ENCODE assay signal across 17 cellular contexts in genomic region chr12:26188132-26188531, GRCh38. TPM values are rescaled to one million over a fixed set of nuclear protein-coding genes. Genes with fewer than 3 reads are reported as not detected.
A peak's percentile ranks its signal among the peaks of the same experiment; 100 is the strongest.
DNase-seq lines count a peak whose midpoint lies in the region; ATAC-seq, FAIRE-seq and TF ChIP-seq lines count a peak whose summit lies in the region.
"Had no signal": no experiment of that assay in that cellular context is flagged by ENCODE, and none has a peak within 500 bp of the region (broad histone marks: within the 10 kb centered on the region; RNA-seq: fewer than 3 reads in every experiment).

No MANE protein-coding gene starts in this region.

- ATAC-seq in HepG2 (no peak), right lobe of liver (no peak), SK-N-SH treated with all-trans-retinoic acid at 6 μM for 48 hours (peak; percentile 91), gastroesophageal sphincter (no peak), GM21723 (IDR thresholded peaks at IDR 0.05; ENCODE audit: unreplicated experiment) (no peak)
- ATAC-seq: heart left ventricle; natural killer cell treated with Interleukin-12 subunit alpha and Interleukin-12 subunit beta and Interleukin-15 and Interleukin-18, amount 100 ng/mL, for 72 hours had no signal

- no peak overlapping the region for H3K4me2 ChIP-seq in HepG2 (ENCODE audit: low read depth, low read length)

- no peak overlapping the region for H2AFZ ChIP-seq in HepG2 (ENCODE audit: low read length)

- POLR2A ChIA-PET in HepG2 (lab: Yijun Ruan, JAX): no interaction called here

- no peaks in the 10 kb centered on the region for H3K9me3 ChIP-seq in HepG2 (ENCODE audit: low read length)
- no peaks in the 10 kb centered on the region for H3K9me3 ChIP-seq in right lobe of liver
- no peaks in the 10 kb centered on the region for H3K9me3 ChIP-seq in gastroesophageal sphincter
- H3K9me3 ChIP-seq: left ventricle myocardium inferior had no signal

- H3K79me2 ChIP-seq in HepG2 (ENCODE audit: insufficient read depth, low read length): no peaks in the 10 kb centered on the region

- TF ChIP-seq EP300 in HepG2 (IDR thresholded peaks at IDR 0.05; ENCODE audit: low read depth in 2 of 2, low read length in 2 of 2) (no peak), HepG2 (CRISPR knock-in tag; IDR thresholded peaks at IDR 0.05; ENCODE audit: borderline replicate concordance) (no peak), gastroesophageal sphincter (IDR thresholded peaks at IDR 0.05) (no peak)

- H3K4me3 ChIP-seq in HepG2 (replicated peaks in 1 of 3; ENCODE audit: insufficient read depth in 1 of 3, low read depth in 2 of 3, low read length in 3 of 3) (no peak overlapping the region), right lobe of liver (no peak overlapping the region), fibroblast of the aortic adventitia (ENCODE audit: low read depth, low read length) (no peak overlapping the region), gastroesophageal sphincter (no peak overlapping the region)
- H3K4me3 ChIP-seq: coronary artery, heart left ventricle, left ventricle myocardium inferior had no signal

- intact Hi-C loops in HepG2 (cut with micrococcal nuclease; ENCODE audit: unreplicated experiment) (no loop called here), right lobe of liver (cut with DNase I) (no loop called here), cardiac septum (cut with DNase I) (no loop called here)

- TF ChIP-seq RAD21 in HepG2 (CRISPR knock-in tag; IDR thresholded peaks at IDR 0.05): no peak

- no peak for TF ChIP-seq POLR2A in HepG2 (IDR thresholded peaks at IDR 0.05; ENCODE audit: insufficient read depth in 1 of 2, low read depth in 2 of 2, low read length in 2 of 2)
- no peak for TF ChIP-seq POLR2A in right lobe of liver (IDR thresholded peaks at IDR 0.05)
- TF ChIP-seq POLR2A in gastroesophageal sphincter (IDR thresholded peaks at IDR 0.05): no peak

- 0% methylated on average over 1 of the region's 1 CpG for WGBS in HepG2 (ENCODE audit: low lambda C conversion rate)
- 10% methylated on average over 1 of the region's 1 CpG for WGBS in right lobe of liver (ENCODE audit: insufficient coverage, low coverage, low lambda C conversion rate, missing lambda C conversion rate)
- 0 to 8% methylated on average over 1 of the region's 1 CpG for WGBS in gastroesophageal sphincter (ENCODE audit: low coverage in 1 of 2), 2 donors

- BruUV-seq in HepG2 (replicated peaks; lab: Mats Ljungman, UMichigan): no TSS peak

- H3K9me3 Mint-ChIP-seq in immature natural killer cell: peaks cover 0 to 1% (median 0%) of the 10 kb centered on the region in 6 donors
- H3K9me3 Mint-ChIP-seq: activated CD4-positive, alpha-beta T cell treated with anti-CD3 and anti-CD28 coated beads, Interleukin-2, amount 10 ng/mL, durations not matched to agents 24 days and 14 days; natural killer cell treated with Interleukin-12 subunit alpha and Interleukin-12 subunit beta and Interleukin-15 and Interleukin-18, amount 100 ng/mL, for 72 hours had no signal

- H3K4me3 Mint-ChIP-seq in immature natural killer cell: no peak overlapping the region
- H3K4me3 Mint-ChIP-seq: activated CD4-positive, alpha-beta T cell treated with anti-CD3 and anti-CD28 coated beads, Interleukin-2, amount 10 ng/mL, durations not matched to agents 24 days and 14 days; B cell; natural killer cell treated with Interleukin-12 subunit alpha and Interleukin-12 subunit beta and Interleukin-15 and Interleukin-18, amount 100 ng/mL, for 72 hours had no signal

- no peak overlapping the region for H3K27ac Mint-ChIP-seq in immature natural killer cell
- H3K27ac Mint-ChIP-seq: activated CD4-positive, alpha-beta T cell treated with anti-CD3 and anti-CD28 coated beads, Interleukin-2, amount 10 ng/mL, durations not matched to agents 24 days and 14 days; B cell; natural killer cell treated with Interleukin-12 subunit alpha and Interleukin-12 subunit beta and Interleukin-15 and Interleukin-18, amount 100 ng/mL, for 72 hours had no signal

- H3K27me3 ChIP-seq in HepG2 (ENCODE audit: control insufficient read depth in 1 of 2, insufficient read depth in 2 of 2, low read length in 2 of 2) (peaks cover 0 to 10% of the 10 kb centered on the region in 2 experiments; a peak in 3 of 5 replicates), right lobe of liver (no peaks in the 10 kb centered on the region), gastroesophageal sphincter (no peaks in the 10 kb centered on the region)

- H3K27me3 Mint-ChIP-seq in immature natural killer cell (ENCODE audit: low read depth in 3 of 3): peaks cover 3 to 9% (median 4%) of the 10 kb centered on the region in 3 donors
- H3K27me3 Mint-ChIP-seq: B cell had no signal

- no peaks in the 10 kb centered on the region for H3K36me3 Mint-ChIP-seq in immature natural killer cell
- H3K36me3 Mint-ChIP-seq: natural killer cell treated with Interleukin-12 subunit alpha and Interleukin-12 subunit beta and Interleukin-15 and Interleukin-18, amount 100 ng/mL, for 72 hours had no signal

- DNase-seq in HepG2 (ENCODE audit: low spot score) (no peak), right lobe of liver (no peak), fibroblast of the aortic adventitia (ENCODE audit: low read depth) (peak; percentile 77), cardiac septum (ENCODE audit: low spot score) (no peak), immature natural killer cell (no peak)
- DNase-seq: activated CD4-positive, alpha-beta T cell treated with anti-CD3 and anti-CD28 coated beads, Interleukin-2, amount 10 ng/mL, durations not matched to agents 24 days and 14 days; activated effector memory CD4-positive, alpha-beta T cell treated with Interleukin-2 at 50 U/mL for 16 hours; heart left ventricle; left ventricle myocardium inferior; T-helper 1 cell had no signal

- H3K4me1 ChIP-seq in HepG2 (ENCODE audit: insufficient read depth, low read length): no peaks in the 10 kb centered on the region
- H3K4me1 ChIP-seq in right lobe of liver: no peaks in the 10 kb centered on the region
- H3K4me1 ChIP-seq in gastroesophageal sphincter: peaks cover 0 to 6% (median 0%) of the 10 kb centered on the region in 3 donors
- H3K4me1 ChIP-seq: left ventricle myocardium inferior had no signal

- H3K36me3 ChIP-seq in HepG2 (replicated peaks in 1 of 2; ENCODE audit: control insufficient read depth in 1 of 2, insufficient read depth in 2 of 2, low read length in 2 of 2): no peaks in the 10 kb centered on the region
- no peaks in the 10 kb centered on the region for H3K36me3 ChIP-seq in right lobe of liver
- no peaks in the 10 kb centered on the region for H3K36me3 ChIP-seq in gastroesophageal sphincter
- H3K36me3 ChIP-seq: heart left ventricle, left ventricle myocardium inferior had no signal

- no peaks in the 10 kb centered on the region for H3K4me1 Mint-ChIP-seq in immature natural killer cell
- H3K4me1 Mint-ChIP-seq: activated CD4-positive, alpha-beta T cell treated with anti-CD3 and anti-CD28 coated beads, Interleukin-2, amount 10 ng/mL, durations not matched to agents 24 days and 14 days had no signal

- no peak overlapping the region for H3K9ac ChIP-seq in HepG2 (ENCODE audit: insufficient read depth, low read depth, low read length)

- CTCF ChIA-PET in HepG2 (lab: Yijun Ruan, JAX; ENCODE audit: low intra/inter-chr PET ratio, low total read pairs): no interaction called here

- TF ChIP-seq CTCF in HepG2 (CRISPR knock-in tag; IDR thresholded peaks at IDR 0.05): no peak
- TF ChIP-seq CTCF in right lobe of liver (IDR thresholded peaks at IDR 0.05): no peak
- no peak for TF ChIP-seq CTCF in fibroblast of the aortic adventitia (IDR thresholded peaks at IDR 0.05; ENCODE audit: insufficient read depth, low read length)
- no peak for TF ChIP-seq CTCF in gastroesophageal sphincter (IDR thresholded peaks at IDR 0.05)

- FAIRE-seq in HepG2 (lab: Jason Lieb, UNC): no peak

- H3K27ac ChIP-seq in HepG2 (ENCODE audit: extremely low read length, insufficient read depth, low read length): no peak overlapping the region
- no peak overlapping the region for H3K27ac ChIP-seq in right lobe of liver
- no peak overlapping the region for H3K27ac ChIP-seq in gastroesophageal sphincter
- H3K27ac ChIP-seq: coronary artery, heart left ventricle, left ventricle myocardium inferior had no signal

- H4K20me1 ChIP-seq in HepG2 (ENCODE audit: insufficient read depth, low read length): no peaks in the 10 kb centered on the region

- in situ Hi-C loops in HepG2 (cut with HindIII; ENCODE audit: extremely low pct_ligation_motif_present, low pct_unique_long_range_greater_than_20kb): no loop called here

TF ChIP-seq in HepG2, 621 proteins besides CTCF, POLR2A, EP300 and RAD21:
- TF ChIP-seq NFE2L2 (IDR thresholded peaks at IDR 0.05; ENCODE audit: low read length): peak; percentile 67
- no peak for TF ChIP-seq DMAP1 (CRISPR knock-in tag; IDR thresholded peaks at IDR 0.05)

TF ChIP-seq in SK-N-SH treated with all-trans-retinoic acid at 6 μM for 48 hours, 23 proteins besides CTCF, POLR2A, EP300 and RAD21 (continues in another document):
- TF ChIP-seq CSDC2 (CRISPR knock-in tag; IDR thresholded peaks at IDR 0.05): no peak
- TF ChIP-seq GLIS3 (CRISPR knock-in tag; IDR thresholded peaks at IDR 0.05): no peak

RNA-seq across cellular contexts. Expression of gene SSPN, which starts 7.2 kb away (rescaled TPM):
- total RNA-seq in HepG2 (2016; rRNA removed; fragmentation: Illumina TruSeq; extraction: Trizol): not detected in 2 replicates
- not detected in 2 replicates for total RNA-seq in HepG2 (2016; cell fraction: cytosol; rRNA removed; fragmentation: Illumina TruSeq; extraction: Trizol; ENCODE audit: low read depth)
- total RNA-seq in HepG2 (2016; cell fraction: insoluble cytoplasmic fraction; rRNA removed; fragmentation: Illumina TruSeq; extraction: Trizol): not detected in 2 replicates
- not detected in 2 replicates for total RNA-seq in HepG2 (2016; cell fraction: membrane; rRNA removed; fragmentation: Illumina TruSeq; extraction: Trizol)
- not detected in 2 replicates for total RNA-seq in HepG2 (2016; cell fraction: nucleus; rRNA removed; fragmentation: Illumina TruSeq; extraction: Trizol)
- not detected in 2 replicates for polyA plus RNA-seq in HepG2 (2011; rRNA removed)
- polyA plus RNA-seq in HepG2 (2011; cell fraction: cytosol; rRNA removed): not detected in 2 replicates
- not detected in 2 replicates for polyA plus RNA-seq in HepG2 (2011; cell fraction: nucleus; rRNA removed)
- not detected in 2 replicates for polyA plus RNA-seq in HepG2 (2012)
- polyA plus RNA-seq in HepG2 (2016; cell fraction: cytosol; fragmentation: Illumina TruSeq; extraction: Trizol; ENCODE audit: low read depth): not detected in 2 replicates
- polyA plus RNA-seq in HepG2 (2016; cell fraction: insoluble cytoplasmic fraction; fragmentation: Illumina TruSeq; extraction: Trizol; ENCODE audit: low read depth): not detected in 2 replicates
- polyA plus RNA-seq in HepG2 (2016; cell fraction: membrane; fragmentation: Illumina TruSeq; extraction: Trizol; ENCODE audit: low read depth): not detected in 2 replicates
- not detected in 2 replicates for polyA plus RNA-seq in HepG2 (2016; cell fraction: nucleus; fragmentation: Illumina TruSeq; extraction: Trizol; ENCODE audit: insufficient read depth, low read depth)
- polyA minus RNA-seq in HepG2 (2011; rRNA and poly(A)+ RNA removed; ENCODE audit: low replicate concordance): not detected in 2 replicates
- not detected in 2 replicates for polyA minus RNA-seq in HepG2 (2011; cell fraction: cytosol; rRNA and poly(A)+ RNA removed)
- polyA minus RNA-seq in HepG2 (2011; cell fraction: nucleus; rRNA and poly(A)+ RNA removed): not detected in 2 replicates
- 1 to 10 TPM in 1 of 6 experiments, under 1 TPM in 5; 0.18 to 1.2 (median 0.54) TPM for total RNA-seq in right lobe of liver
- 9.3 and 23.0 TPM in 2 replicates for total RNA-seq in fibroblast of the aortic adventitia (ENCODE audit: low replicate concordance)
- 118 TPM for total RNA-seq in cardiac septum
- not detected for polyA plus RNA-seq in immature natural killer cell
- 10 to 100 TPM; 35.9 to 65.4 (median 53.3) TPM for total RNA-seq in gastroesophageal sphincter
- total RNA-seq: activated CD4-positive, alpha-beta T cell treated with anti-CD3 and anti-CD28 coated beads, Interleukin-2, amount 10 ng/mL, durations not matched to agents 24 days and 14 days; OCI-LY7 had no signal
